In the genomic region with DNA sequence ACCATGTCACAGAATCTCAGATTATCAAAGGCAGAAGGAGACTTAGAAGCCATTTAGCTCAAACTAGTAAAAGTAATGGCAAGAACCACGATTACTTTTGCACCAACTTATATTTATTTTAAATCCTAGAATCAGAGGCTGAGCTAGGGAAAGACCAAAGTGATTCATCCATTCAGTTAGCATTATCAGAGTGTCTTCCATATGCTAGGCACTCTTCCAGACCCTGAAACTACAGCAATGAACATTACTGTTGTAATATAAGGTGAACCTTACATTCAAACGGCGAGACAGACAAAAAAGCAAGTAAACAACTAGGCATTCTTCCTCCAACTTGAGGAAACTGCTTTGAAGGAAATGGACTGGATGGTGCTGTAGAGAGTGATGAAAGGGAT, we compare ENCODE assay signal across 2 cellular contexts.
TF ChIP-seq lines count a peak whose summit lies in the region.

No MANE protein-coding gene starts in this region.

TF ChIP-seq in A549, 52 proteins besides CTCF, POLR2A, EP300 and RAD21:
- TF ChIP-seq FOSB (CRISPR knock-in tag; IDR thresholded peaks at IDR 0.05): no peak
- no peak for TF ChIP-seq RCOR1 (IDR thresholded peaks at IDR 0.05; ENCODE audit: low read depth, low read length)
- TF ChIP-seq JUNB (IDR thresholded peaks at IDR 0.05): no peak
- TF ChIP-seq HDAC2 (IDR thresholded peaks at IDR 0.05): no peak
- TF ChIP-seq ZC3H11A (IDR thresholded peaks at IDR 0.05): no peak
- no peak for TF ChIP-seq CEBPB (IDR thresholded peaks at IDR 0.05)
- no peak for TF ChIP-seq NPAS2 (CRISPR knock-in tag; IDR thresholded peaks at IDR 0.05; ENCODE audit: borderline replicate concordance)
- TF ChIP-seq BHLHE40 (IDR thresholded peaks at IDR 0.05; ENCODE audit: low read depth, low read length): no peak
- TF ChIP-seq EHF (CRISPR knock-in tag; IDR thresholded peaks at IDR 0.05): no peak
- no peak for TF ChIP-seq SMC3 (IDR thresholded peaks at IDR 0.05)

TF ChIP-seq in IMR-90, 13 proteins besides CTCF, POLR2A, EP300 and RAD21:
- TF ChIP-seq, protein P1, sequence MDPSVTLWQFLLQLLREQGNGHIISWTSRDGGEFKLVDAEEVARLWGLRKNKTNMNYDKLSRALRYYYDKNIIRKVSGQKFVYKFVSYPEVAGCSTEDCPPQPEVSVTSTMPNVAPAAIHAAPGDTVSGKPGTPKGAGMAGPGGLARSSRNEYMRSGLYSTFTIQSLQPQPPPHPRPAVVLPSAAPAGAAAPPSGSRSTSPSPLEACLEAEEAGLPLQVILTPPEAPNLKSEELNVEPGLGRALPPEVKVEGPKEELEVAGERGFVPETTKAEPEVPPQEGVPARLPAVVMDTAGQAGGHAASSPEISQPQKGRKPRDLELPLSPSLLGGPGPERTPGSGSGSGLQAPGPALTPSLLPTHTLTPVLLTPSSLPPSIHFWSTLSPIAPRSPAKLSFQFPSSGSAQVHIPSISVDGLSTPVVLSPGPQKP (IDR thresholded peaks at IDR 0.05; ENCODE audit: borderline replicate concordance, low read depth, low read length): no peak
- no peak for TF ChIP-seq MAZ (IDR thresholded peaks at IDR 0.05; ENCODE audit: borderline replicate concordance, low read depth, low read length)
- TF ChIP-seq CEBPB (IDR thresholded peaks at IDR 0.05; ENCODE audit: low read depth, low read length): no peak
